In the genomic region with DNA sequence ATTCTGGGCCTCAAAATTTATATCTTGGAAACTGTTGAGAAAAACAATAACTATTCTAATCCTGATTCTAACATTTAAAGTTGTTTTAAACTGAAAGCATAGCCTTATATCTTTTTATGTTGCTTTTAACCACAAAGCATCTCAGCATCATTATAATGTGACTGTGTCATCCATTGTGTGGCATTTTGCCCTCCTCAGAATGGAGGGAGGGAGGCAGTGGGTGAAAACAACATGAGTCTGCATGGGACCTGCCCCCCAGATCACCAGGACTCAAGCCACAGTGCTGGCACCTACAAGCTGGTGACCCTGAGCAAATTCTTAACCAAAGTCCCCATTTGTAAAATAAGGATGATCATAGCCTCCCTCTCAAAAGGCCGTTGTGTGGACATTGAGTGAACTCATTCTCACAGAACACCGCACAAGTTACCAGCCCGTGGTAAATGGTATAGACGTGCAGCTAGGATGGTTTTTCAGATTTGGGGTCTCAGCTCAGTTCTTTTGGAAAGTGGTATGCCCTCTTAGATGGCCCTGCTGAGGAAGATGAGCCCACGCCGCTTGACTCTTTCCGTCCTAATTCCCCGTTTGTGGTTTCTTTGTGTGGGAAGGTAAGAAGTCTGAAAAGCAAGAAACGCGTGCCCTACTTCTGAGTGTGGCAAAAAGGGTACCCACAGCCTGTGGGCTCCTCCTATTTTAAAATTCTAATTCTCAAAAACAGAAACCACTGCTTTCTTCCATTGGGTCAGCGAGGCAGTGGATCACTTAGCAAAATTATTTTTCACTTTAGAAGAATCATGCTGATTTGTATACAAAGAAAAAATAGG, we compare ENCODE assay signal across 22 cellular contexts.
A peak's percentile ranks its signal among the peaks of the same experiment; 100 is the strongest.
DNase-seq lines count a peak whose midpoint lies in the region; ATAC-seq and TF ChIP-seq lines count a peak whose summit lies in the region.
"Had no signal": no experiment of that assay in that cellular context is flagged by ENCODE, and none has a peak within 500 bp of the region (broad histone marks: within the 10 kb centered on the region; RNA-seq: fewer than 3 reads in every experiment).

No MANE protein-coding gene starts in this region.

- no peaks in the 10 kb centered on the region for H3K36me3 ChIP-seq in CD8-positive, alpha-beta T cell (ENCODE audit: insufficient read depth, low read length)
- H3K36me3 ChIP-seq: MG63, thoracic aorta had no signal

- CTCF ChIA-PET in activated CD4-positive, alpha-beta T cell treated with anti-CD3 and anti-CD28 coated beads, Interleukin-2, amount 10 ng/mL, durations not matched to agents 7 days and 5 days (lab: Charles Lee), result no interaction called here
- CTCF ChIA-PET in CD8-positive, alpha-beta T cell (lab: Charles Lee), result no interaction called here
- CTCF ChIA-PET in activated CD8-positive, alpha-beta T cell treated with anti-CD3 and anti-CD28 coated beads for 36 hours (lab: Charles Lee), result no interaction called here

- peak overlapping the region; percentile 57 for H3K27ac Mint-ChIP-seq in activated CD4-positive, alpha-beta T cell treated with anti-CD3 and anti-CD28 coated beads, Interleukin-2, amount 10 ng/mL, durations not matched to agents 7 days and 5 days
- peak overlapping the region; percentile 60 for H3K27ac Mint-ChIP-seq in CD8-positive, alpha-beta T cell
- H3K27ac Mint-ChIP-seq in activated CD8-positive, alpha-beta T cell treated with anti-CD3 and anti-CD28 coated beads for 36 hours, result peak overlapping the region; percentile 73
- H3K27ac Mint-ChIP-seq in natural killer cell, result peak overlapping the region; percentile 78 to 84
- H3K27ac Mint-ChIP-seq: memory B cell had no signal

- no peak for DNase-seq in activated CD4-positive, alpha-beta T cell treated with anti-CD3 and anti-CD28 coated beads, Interleukin-2, amount 10 ng/mL, durations not matched to agents 7 days and 5 days
- no peak for DNase-seq in activated CD4-positive, alpha-beta T cell treated with anti-CD3 and anti-CD28 coated beads, Interleukin-2, amount 50 U/mL, for 4 hours
- no peak for DNase-seq in CD8-positive, alpha-beta T cell
- peak; percentile 15 for DNase-seq in activated CD8-positive, alpha-beta T cell treated with anti-CD3 and anti-CD28 coated beads for 36 hours
- DNase-seq in natural killer cell (no peak), midbrain (lab: John Stamatoyannopoulos, UW) (no peak), coronary artery (ENCODE audit: low spot score) (no peak), LoVo (ENCODE audit: low spot score) (no peak)
- DNase-seq: activated CD4-positive, alpha-beta T cell treated with anti-CD3 and anti-CD28 coated beads for 4 hours; activated effector memory CD4-positive, alpha-beta T cell treated with Interleukin-2 at 50 U/mL for 16 hours; body of pancreas; foreskin keratinocyte; hippocampal formation; MG63; NCI-H146; PC-9; posterior cingulate gyrus; stimulated activated CD4-positive, alpha-beta T cell treated with anti-CD3 and anti-CD28 coated beads, Interleukin-4, amount 100 ng/mL, for 1 hour had no signal

- ATAC-seq in CD8-positive, alpha-beta T cell, result no peak
- peak; percentile 65 for ATAC-seq in activated CD8-positive, alpha-beta T cell treated with anti-CD3 and anti-CD28 coated beads for 36 hours
- ATAC-seq in natural killer cell, result peak; percentile 53 to 70 (median 68)
- ATAC-seq: body of pancreas, foreskin keratinocyte had no signal

- no peak overlapping the region for H3K27ac ChIP-seq in CD8-positive, alpha-beta T cell (ENCODE audit: low read depth, low read length)
- no peak overlapping the region for H3K27ac ChIP-seq in coronary artery
- H3K27ac ChIP-seq: body of pancreas, C4-2B, foreskin keratinocyte, PC-9, thoracic aorta had no signal

- no peak for TF ChIP-seq CTCF in CD8-positive, alpha-beta T cell (IDR thresholded peaks at IDR 0.05)
- no peak for TF ChIP-seq CTCF in activated CD8-positive, alpha-beta T cell treated with anti-CD3 and anti-CD28 coated beads for 36 hours (IDR thresholded peaks at IDR 0.05)
- TF ChIP-seq CTCF in natural killer cell (IDR thresholded peaks at IDR 0.05) (no peak), coronary artery (IDR thresholded peaks at IDR 0.05) (no peak)

- no peaks in the 10 kb centered on the region for H3K27me3 ChIP-seq in CD8-positive, alpha-beta T cell (ENCODE audit: insufficient read depth, low read length)
- H3K27me3 ChIP-seq: body of pancreas, foreskin keratinocyte, MG63 had no signal

- no peaks in the 10 kb centered on the region for H3K9me3 ChIP-seq in CD8-positive, alpha-beta T cell (ENCODE audit: low read length)
- H3K9me3 ChIP-seq: body of pancreas, thoracic aorta had no signal

- no peak overlapping the region for H3K4me3 Mint-ChIP-seq in activated CD4-positive, alpha-beta T cell treated with anti-CD3 and anti-CD28 coated beads, Interleukin-2, amount 10 ng/mL, durations not matched to agents 7 days and 5 days
- no peak overlapping the region for H3K4me3 Mint-ChIP-seq in CD8-positive, alpha-beta T cell
- peak overlapping the region; percentile 15 for H3K4me3 Mint-ChIP-seq in activated CD8-positive, alpha-beta T cell treated with anti-CD3 and anti-CD28 coated beads for 36 hours
- H3K4me3 Mint-ChIP-seq in natural killer cell, result peak overlapping the region; percentile 57
- H3K4me3 Mint-ChIP-seq: memory B cell, nephron had no signal

- POLR2A ChIA-PET in activated CD4-positive, alpha-beta T cell treated with anti-CD3 and anti-CD28 coated beads, Interleukin-2, amount 10 ng/mL, durations not matched to agents 7 days and 5 days (lab: Charles Lee), result no interaction called here
- POLR2A ChIA-PET in CD8-positive, alpha-beta T cell (lab: Charles Lee), result no interaction called here
- POLR2A ChIA-PET in activated CD8-positive, alpha-beta T cell treated with anti-CD3 and anti-CD28 coated beads for 36 hours (lab: Charles Lee), result no interaction called here

- H3K4me1 Mint-ChIP-seq in activated CD4-positive, alpha-beta T cell treated with anti-CD3 and anti-CD28 coated beads, Interleukin-2, amount 10 ng/mL, durations not matched to agents 7 days and 5 days, result peaks cover 27% of the 10 kb centered on the region
- peaks cover 20% of the 10 kb centered on the region for H3K4me1 Mint-ChIP-seq in CD8-positive, alpha-beta T cell (ENCODE audit: low read depth)
- H3K4me1 Mint-ChIP-seq in activated CD8-positive, alpha-beta T cell treated with anti-CD3 and anti-CD28 coated beads for 36 hours (ENCODE audit: low read depth), result peaks cover 26% of the 10 kb centered on the region
- H3K4me1 Mint-ChIP-seq in natural killer cell, result peaks cover 43 to 50% of the 10 kb centered on the region in 2 donors

- peaks cover 11% of the 10 kb centered on the region for H3K9me3 Mint-ChIP-seq in activated CD4-positive, alpha-beta T cell treated with anti-CD3 and anti-CD28 coated beads, Interleukin-2, amount 10 ng/mL, durations not matched to agents 7 days and 5 days
- H3K9me3 Mint-ChIP-seq in CD8-positive, alpha-beta T cell, result peaks cover 4% of the 10 kb centered on the region
- peaks cover 6% of the 10 kb centered on the region for H3K9me3 Mint-ChIP-seq in activated CD8-positive, alpha-beta T cell treated with anti-CD3 and anti-CD28 coated beads for 36 hours
- H3K9me3 Mint-ChIP-seq in natural killer cell, result no peaks in the 10 kb centered on the region

- intact Hi-C loops in CD8-positive, alpha-beta T cell (cut with DNase I, micrococcal nuclease), result loop anchor here in 1 of 2 experiments (10.0 kb wide), 1 partner anchor 952 kb away; no protein-coding TSS in a partner anchor
- intact Hi-C loops in activated CD8-positive, alpha-beta T cell treated with anti-CD3 and anti-CD28 coated beads for 36 hours (cut with micrococcal nuclease), result no loop called here
- intact Hi-C loops in natural killer cell (cut with micrococcal nuclease), result no loop called here

- H3K27me3 Mint-ChIP-seq in activated CD4-positive, alpha-beta T cell treated with anti-CD3 and anti-CD28 coated beads, Interleukin-2, amount 10 ng/mL, durations not matched to agents 7 days and 5 days, result peaks cover 8% of the 10 kb centered on the region
- no peaks in the 10 kb centered on the region for H3K27me3 Mint-ChIP-seq in CD8-positive, alpha-beta T cell (ENCODE audit: low read depth)
- peaks cover 2% of the 10 kb centered on the region for H3K27me3 Mint-ChIP-seq in activated CD8-positive, alpha-beta T cell treated with anti-CD3 and anti-CD28 coated beads for 36 hours
- H3K27me3 Mint-ChIP-seq in natural killer cell (ENCODE audit: low read depth in 2 of 2), result no peaks in the 10 kb centered on the region

- H3K36me3 Mint-ChIP-seq in activated CD4-positive, alpha-beta T cell treated with anti-CD3 and anti-CD28 coated beads, Interleukin-2, amount 10 ng/mL, durations not matched to agents 7 days and 5 days (ENCODE audit: low read depth), result no peaks in the 10 kb centered on the region
- no peaks in the 10 kb centered on the region for H3K36me3 Mint-ChIP-seq in CD8-positive, alpha-beta T cell
- H3K36me3 Mint-ChIP-seq in activated CD8-positive, alpha-beta T cell treated with anti-CD3 and anti-CD28 coated beads for 36 hours (ENCODE audit: low read depth), result peaks cover 2% of the 10 kb centered on the region
- no peaks in the 10 kb centered on the region for H3K36me3 Mint-ChIP-seq in natural killer cell

- H3K4me3 ChIP-seq in CD8-positive, alpha-beta T cell (ENCODE audit: low read depth, low read length), result no peak overlapping the region
- no peak overlapping the region for H3K4me3 ChIP-seq in coronary artery
- H3K4me3 ChIP-seq: body of pancreas, MG63, PC-9, thoracic aorta had no signal

- peaks cover 9% of the 10 kb centered on the region for H3K4me1 ChIP-seq in CD8-positive, alpha-beta T cell (ENCODE audit: insufficient read depth, low read length)
- H3K4me1 ChIP-seq: body of pancreas, foreskin keratinocyte had no signal

Comparison
In these comparisons a context has a peak if more than half of its experiments do, and no peak if none do; other contexts are left out.
1. H3K4me3 Mint-ChIP-seq: peak in activated CD8-positive, alpha-beta T cell treated with anti-CD3 and anti-CD28 coated beads for 36 hours (single experiment) and natural killer cell (single experiment); none in activated CD4-positive, alpha-beta T cell treated with anti-CD3 and anti-CD28 coated beads, Interleukin-2, amount 10 ng/mL, durations not matched to agents 7 days and 5 days (single experiment) and CD8-positive, alpha-beta T cell (single experiment).
2. Peak in every context shown above with its lines, with median percentiles within 50 percentile points of each other: H3K27ac Mint-ChIP-seq.